Comparison of ENCODE assay signal across 6 cellular contexts in the genomic region with DNA sequence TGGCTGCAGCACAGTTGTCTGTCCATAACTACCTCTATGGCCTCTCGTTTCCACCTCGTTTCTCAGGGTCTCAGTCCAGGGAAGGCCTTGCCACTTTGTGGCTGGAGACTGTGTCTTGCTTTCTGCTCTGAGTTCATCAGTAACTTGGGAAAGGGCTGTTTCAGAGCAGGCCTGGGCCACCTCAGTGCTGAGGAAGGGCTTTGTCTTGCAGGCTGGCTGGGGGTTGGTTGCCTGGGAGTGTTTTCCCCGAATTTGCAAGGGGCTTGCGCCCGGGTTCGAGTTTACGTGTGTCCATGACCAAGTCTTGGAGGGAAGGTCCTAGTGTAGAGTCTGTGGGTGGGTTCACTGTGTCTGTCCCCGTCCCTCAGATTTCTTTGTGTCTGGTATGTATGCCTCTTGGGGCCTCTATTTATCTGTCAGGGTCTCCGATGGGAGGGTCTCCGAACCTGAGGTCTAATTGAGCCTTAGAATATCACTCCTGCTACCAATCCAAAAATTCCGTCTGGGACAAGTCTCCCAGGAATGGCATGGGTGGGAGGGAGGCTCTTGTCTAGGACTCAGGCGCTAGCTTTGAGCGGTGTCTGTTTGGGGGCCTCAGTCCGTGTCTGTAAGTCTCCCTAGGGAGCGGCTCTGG. TPM values are rescaled to one million over a fixed set of nuclear protein-coding genes. Genes with fewer than 3 reads are reported as not detected.
DNase-seq lines count a peak whose midpoint lies in the region; TF ChIP-seq lines count a peak whose summit lies in the region.

No MANE protein-coding gene starts in this region.

- H3K27ac ChIP-seq in left ventricle myocardium inferior (replicated peaks), result peak overlapping the region; percentile 96
- H3K27ac ChIP-seq in vagina, result peak overlapping the region; percentile 96

- H3K9me3 ChIP-seq in left ventricle myocardium inferior (replicated peaks) (no peaks in the 10 kb centered on the region), vagina (no peaks in the 10 kb centered on the region)

- peaks cover 1% of the 10 kb centered on the region for H3K27me3 ChIP-seq in left ventricle myocardium inferior (ENCODE audit: low read depth)
- peaks cover 1% of the 10 kb centered on the region for H3K27me3 ChIP-seq in kidney epithelial cell (ENCODE audit: control insufficient read depth, insufficient read depth, low read length)
- H3K27me3 ChIP-seq in vagina, result no peaks in the 10 kb centered on the region

- peaks cover 31% of the 10 kb centered on the region for H3K36me3 ChIP-seq in left ventricle myocardium inferior
- H3K36me3 ChIP-seq in kidney epithelial cell (ENCODE audit: control insufficient read depth, insufficient read depth, low read length), result no peaks in the 10 kb centered on the region
- peaks cover 0 to 40% of the 10 kb centered on the region in 2 donors for H3K36me3 ChIP-seq in vagina

- intact Hi-C loops in left ventricle myocardium inferior (cut with micrococcal nuclease), result no loop called here
- intact Hi-C loops in cardiac septum (cut with DNase I), result no loop called here
- intact Hi-C loops in vagina (cut with DNase I), result loop anchor here (5.0 kb wide), 1 partner anchor 36 kb away; the partner anchor contains the start of gene RUSF1

- H3K4me3 ChIP-seq in left ventricle myocardium inferior (peak overlapping the region; percentile 80), kidney epithelial cell (ENCODE audit: low read depth, low read length) (peak overlapping the region; percentile 50), vagina (peak overlapping the region; percentile 72 to 76)

- peaks cover 31% of the 10 kb centered on the region for H3K4me1 ChIP-seq in left ventricle myocardium inferior
- H3K4me1 ChIP-seq in vagina, result peaks cover 33% of the 10 kb centered on the region

- TF ChIP-seq CTCF in left ventricle myocardium inferior (IDR thresholded peaks at IDR 0.05; ENCODE audit: borderline replicate concordance), result no peak
- TF ChIP-seq CTCF in kidney epithelial cell (IDR thresholded peaks at IDR 0.05; ENCODE audit: insufficient read depth, low read length, poor library complexity, severe bottlenecking), result no peak
- TF ChIP-seq CTCF in vagina (IDR thresholded peaks at IDR 0.05), result no peak

- DNase-seq in left ventricle myocardium inferior, result no peak
- DNase-seq in cardiac septum (ENCODE audit: low spot score), result no peak
- no peak for DNase-seq in kidney epithelial cell (ENCODE audit: low read depth)
- no peak for DNase-seq in vagina (ENCODE audit: extremely low spot score in 2 of 2)
- no peak for DNase-seq in stimulated activated CD4-positive, alpha-beta T cell treated with anti-CD3 and anti-CD28 coated beads, Interleukin-4, amount 100 ng/mL, for 24 hours
- no peak for DNase-seq in effector CD4-positive, alpha-beta T cell

- no peak for TF ChIP-seq POLR2A in vagina (IDR thresholded peaks at IDR 0.05)

RNA-seq across cellular contexts. Expression of gene TGFB1I1, which starts 0.6 kb away (rescaled TPM):
- total RNA-seq in left ventricle myocardium inferior (15.6 TPM), cardiac septum (57.8 TPM), kidney epithelial cell (116 and 138 TPM in 2 replicates), vagina (114 TPM)

RNA-seq across cellular contexts. Expression of gene SLC5A2, which starts 11.6 kb away (rescaled TPM):
- total RNA-seq in left ventricle myocardium inferior (not detected), cardiac septum (not detected), kidney epithelial cell (0.04 and 0.21 TPM in 2 replicates), vagina (not detected)

RNA-seq across cellular contexts. Expression of gene ARMC5, which starts 12.1 kb away (rescaled TPM):
- 5.8 TPM for total RNA-seq in left ventricle myocardium inferior
- total RNA-seq in cardiac septum, result 6.2 TPM
- total RNA-seq in kidney epithelial cell, result 18.7 and 23.2 TPM in 2 replicates
- total RNA-seq in vagina, result 11.3 TPM

RNA-seq across cellular contexts. Expression of gene ZNF843, which starts 28.8 kb away (rescaled TPM):
- total RNA-seq in left ventricle myocardium inferior, result 3.2 TPM
- total RNA-seq in cardiac septum, result 1.9 TPM
- 0.89 and 3.2 TPM in 2 replicates for total RNA-seq in kidney epithelial cell
- total RNA-seq in vagina, result 2.7 TPM

RNA-seq across cellular contexts. Expression of gene RUSF1, which starts 36.8 kb away (rescaled TPM):
- total RNA-seq in left ventricle myocardium inferior (20.6 TPM), cardiac septum (32.6 TPM), kidney epithelial cell (54.0 and 64.1 TPM in 2 replicates), vagina (64.6 TPM)
